ENCODE assay signal across 9 cellular contexts in genomic region chr13:78595819-78596700, GRCh38. TPM values are rescaled to one million over a fixed set of nuclear protein-coding genes. Genes with fewer than 3 reads are reported as not detected.
DNase-seq lines count a peak whose midpoint lies in the region; ATAC-seq and TF ChIP-seq lines count a peak whose summit lies in the region.
"Had no signal": no experiment of that assay in that cellular context is flagged by ENCODE, and none has a peak within 500 bp of the region (broad histone marks: within the 10 kb centered on the region; RNA-seq: fewer than 3 reads in every experiment).

No MANE protein-coding gene starts in this region.

- peak; percentile 72 for DNase-seq in chondrocyte (ENCODE audit: low spot score)
- no peak for DNase-seq in neural crest cell (ENCODE audit: low read depth, low spot score)
- no peak for DNase-seq in HFFc6
- no peak for DNase-seq in NCI-H446 (lab: John Stamatoyannopoulos, UW)
- DNase-seq in NCI-H187 treated with DMSO at 0.1 percent for 48 hours (lab: John Stamatoyannopoulos, UW) = no peak
- no peak for DNase-seq in T-helper 2 cell
- DNase-seq: activated B cell treated with CpG ODN at 0.5 μM for 24 hours had no signal

- H3K27ac Mint-ChIP-seq in chondrocyte (ENCODE audit: unreplicated experiment) = no peak overlapping the region
- H3K27ac Mint-ChIP-seq in neural crest cell (ENCODE audit: unreplicated experiment) = no peak overlapping the region
- no peak overlapping the region for H3K27ac Mint-ChIP-seq in HFFc6
- H3K27ac Mint-ChIP-seq: activated B cell treated with CpG ODN at 0.5 μM for 24 hours had no signal

- peak; percentile 86 for ATAC-seq in GM18502 (IDR thresholded peaks at IDR 0.05; ENCODE audit: poor library complexity, unreplicated experiment)
- ATAC-seq in HG03175 (IDR thresholded peaks at IDR 0.05; ENCODE audit: unreplicated experiment) = peak; percentile 59

- H3K4me1 Mint-ChIP-seq in chondrocyte (ENCODE audit: low read depth) = peaks cover 5% of the 10 kb centered on the region
- H3K4me1 Mint-ChIP-seq in neural crest cell = peaks cover 5% of the 10 kb centered on the region
- H3K4me1 Mint-ChIP-seq in HFFc6 (ENCODE audit: low read depth) = peaks cover 5% of the 10 kb centered on the region; the same call in 1 of the 2 replicates

- H3K36me3 Mint-ChIP-seq in chondrocyte (ENCODE audit: low read depth) (no peaks in the 10 kb centered on the region), neural crest cell (ENCODE audit: low read depth) (no peaks in the 10 kb centered on the region), HFFc6 (ENCODE audit: low read depth) (no peaks in the 10 kb centered on the region)

- peaks cover 83% of the 10 kb centered on the region for H3K27me3 Mint-ChIP-seq in chondrocyte (ENCODE audit: low read depth)
- H3K27me3 Mint-ChIP-seq in neural crest cell (ENCODE audit: low read depth) = peaks cover 99% of the 10 kb centered on the region
- peaks cover 58% of the 10 kb centered on the region for H3K27me3 Mint-ChIP-seq in HFFc6 (ENCODE audit: insufficient read depth)

- H3K9me3 Mint-ChIP-seq in chondrocyte (ENCODE audit: low read depth) (no peaks in the 10 kb centered on the region), neural crest cell (no peaks in the 10 kb centered on the region), HFFc6 (no peaks in the 10 kb centered on the region)

- TF ChIP-seq CTCF in chondrocyte (IDR thresholded peaks at IDR 0.05) (no peak), neural crest cell (conservative IDR thresholded peaks at IDR 0.05) (no peak), HFFc6 (IDR thresholded peaks at IDR 0.05) (no peak)

- H3K4me3 Mint-ChIP-seq in chondrocyte (ENCODE audit: unreplicated experiment) (no peak overlapping the region), neural crest cell (peak overlapping the region; percentile 73), HFFc6 (no peak overlapping the region)
- H3K4me3 Mint-ChIP-seq: activated B cell treated with CpG ODN at 0.5 μM for 24 hours had no signal

RNA-seq across cellular contexts. Expression of gene POU4F1, which starts 7.3 kb away (rescaled TPM):
- total RNA-seq in chondrocyte (not detected in 3 replicates), neural crest cell (0.19 and 0.41 TPM in 2 replicates)
- not detected for total RNA-seq in HFFc6 (2021; fragmentation: NEBNext Ultra II Directional; extraction: Animal tissue kit (Norgen Biotek cat#: 25700))
